Comparison of ENCODE assay signal across 8 cellular contexts in the genomic region with DNA sequence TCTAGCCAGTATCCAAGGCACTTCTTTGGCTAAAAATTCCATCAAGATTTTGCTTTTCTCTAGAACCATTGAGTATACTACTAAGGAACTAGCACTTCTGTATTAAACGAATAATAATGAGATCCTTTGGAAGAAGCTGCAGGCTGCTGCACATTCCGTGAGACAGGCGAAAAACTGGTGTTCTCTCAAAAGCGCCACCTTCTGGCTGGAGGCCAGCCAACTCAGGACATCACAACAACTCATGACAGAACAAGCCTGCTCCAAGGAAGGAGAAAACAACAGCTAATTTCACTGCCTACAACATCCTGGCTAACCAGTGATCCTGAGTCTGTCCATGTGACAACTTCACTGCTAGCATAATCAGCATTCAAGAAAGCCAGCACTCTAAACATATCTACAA.
DNase-seq lines count a peak whose midpoint lies in the region; ATAC-seq and TF ChIP-seq lines count a peak whose summit lies in the region.

No MANE protein-coding gene starts in this region.

- peaks cover 5% of the 10 kb centered on the region for H3K27me3 Mint-ChIP-seq in activated naive CD4-positive, alpha-beta T cell treated with anti-CD3 and anti-CD28 coated beads, Interleukin-2, amount 10 ng/mL, durations not matched to agents 7 days and 5 days

- intact Hi-C loops in right lobe of liver (cut with DNase I) = no loop called here

- no peaks in the 10 kb centered on the region for H3K9me3 Mint-ChIP-seq in activated naive CD4-positive, alpha-beta T cell treated with anti-CD3 and anti-CD28 coated beads, Interleukin-2, amount 10 ng/mL, durations not matched to agents 7 days and 5 days

- no peaks in the 10 kb centered on the region for H3K9me3 ChIP-seq in Loucy (ENCODE audit: insufficient read depth, low read depth, low read length)
- H3K9me3 ChIP-seq in right lobe of liver = no peaks in the 10 kb centered on the region

- H3K4me3 ChIP-seq in Loucy (ENCODE audit: low read length, poor library complexity, severe bottlenecking) = no peak overlapping the region
- H3K4me3 ChIP-seq in right lobe of liver = no peak overlapping the region

- no peaks in the 10 kb centered on the region for H3K9me2 ChIP-seq in Loucy (replicated peaks; ENCODE audit: low read depth, low read length)

- no peaks in the 10 kb centered on the region for H3K79me2 ChIP-seq in Loucy (ENCODE audit: insufficient read depth, low read length)

- no peak overlapping the region for H3K4me3 Mint-ChIP-seq in activated naive CD4-positive, alpha-beta T cell treated with anti-CD3 and anti-CD28 coated beads, Interleukin-2, amount 10 ng/mL, durations not matched to agents 7 days and 5 days

- peak; percentile 69 for TF ChIP-seq CTCF in C4-2B (conservative IDR thresholded peaks at IDR 0.05)
- peak; percentile 55 for TF ChIP-seq CTCF in Loucy (conservative IDR thresholded peaks at IDR 0.05; ENCODE audit: low read length)
- TF ChIP-seq CTCF in right lobe of liver (IDR thresholded peaks at IDR 0.05) = peak in 3 of 4 donors; percentile 33 to 36 (median 35)

- no peaks in the 10 kb centered on the region for H3K36me3 Mint-ChIP-seq in activated naive CD4-positive, alpha-beta T cell treated with anti-CD3 and anti-CD28 coated beads, Interleukin-2, amount 10 ng/mL, durations not matched to agents 7 days and 5 days

- H3K4me2 ChIP-seq in Loucy (ENCODE audit: low read depth, low read length, poor library complexity, severe bottlenecking) = no peak overlapping the region

- CTCF ChIA-PET in activated naive CD4-positive, alpha-beta T cell treated with anti-CD3 and anti-CD28 coated beads, Interleukin-2, amount 10 ng/mL, durations not matched to agents 7 days and 5 days (lab: Charles Lee) = interaction anchor here (0.9 to 3.4 kb wide), 5 partner anchors 33 to 56 kb away, joined by 3 to 31 read pairs (median 3); no protein-coding TSS in a partner anchor

- H3K27ac Mint-ChIP-seq in activated naive CD4-positive, alpha-beta T cell treated with anti-CD3 and anti-CD28 coated beads, Interleukin-2, amount 10 ng/mL, durations not matched to agents 7 days and 5 days = no peak overlapping the region

- ATAC-seq in GM18909 (IDR thresholded peaks at IDR 0.05; ENCODE audit: poor library complexity, unreplicated experiment) = peak; percentile 55
- ATAC-seq in right lobe of liver = peak; percentile 62 to 70 (median 64)
- ATAC-seq in GM18517 (IDR thresholded peaks at IDR 0.05; ENCODE audit: unreplicated experiment) = no peak

- 32% methylated on average over 2 of the region's 4 CpGs for WGBS in right lobe of liver (ENCODE audit: insufficient coverage, low coverage, low lambda C conversion rate, missing lambda C conversion rate)

- no peak overlapping the region for H2AFZ ChIP-seq in Loucy (ENCODE audit: low read length)

- no peak overlapping the region for H3K9ac ChIP-seq in Loucy (ENCODE audit: low read depth, low read length, poor library complexity, severe bottlenecking)

- peak; percentile 50 for DNase-seq in activated naive CD4-positive, alpha-beta T cell treated with anti-CD3 and anti-CD28 coated beads, Interleukin-2, amount 10 ng/mL, durations not matched to agents 7 days and 5 days
- peak; percentile 66 to 77 (median 68) for DNase-seq in right lobe of liver
- no peak for DNase-seq in globus pallidus (ENCODE audit: low spot score)
- no peak for DNase-seq in medulla oblongata (ENCODE audit: extremely low spot score)

- no peaks in the 10 kb centered on the region for H4K20me1 ChIP-seq in Loucy (ENCODE audit: insufficient read depth, low read length, poor library complexity, severe bottlenecking)

- no peaks in the 10 kb centered on the region for H3K36me3 ChIP-seq in Loucy (ENCODE audit: insufficient read depth, low read length)
- no peaks in the 10 kb centered on the region for H3K36me3 ChIP-seq in right lobe of liver

- H3K27me3 ChIP-seq in Loucy (ENCODE audit: insufficient read depth, low read length, poor library complexity, severe bottlenecking) (no peaks in the 10 kb centered on the region), right lobe of liver (no peaks in the 10 kb centered on the region)

- H3F3A ChIP-seq in Loucy (ENCODE audit: low read depth) = no peaks in the 10 kb centered on the region

- H3K27ac ChIP-seq in C4-2B (no peak overlapping the region), right lobe of liver (no peak overlapping the region)

- TF ChIP-seq POLR2A in right lobe of liver (IDR thresholded peaks at IDR 0.05) = no peak

- H3K4me1 ChIP-seq in Loucy (ENCODE audit: insufficient read depth, low read length, poor library complexity, severe bottlenecking) = no peaks in the 10 kb centered on the region
- no peaks in the 10 kb centered on the region for H3K4me1 ChIP-seq in right lobe of liver

- no peaks in the 10 kb centered on the region for H3K4me1 Mint-ChIP-seq in activated naive CD4-positive, alpha-beta T cell treated with anti-CD3 and anti-CD28 coated beads, Interleukin-2, amount 10 ng/mL, durations not matched to agents 7 days and 5 days

Comparison
In these comparisons a context has a peak if more than half of its experiments do, and no peak if none do; other contexts are left out.
1. DNase-seq: peak in activated naive CD4-positive, alpha-beta T cell treated with anti-CD3 and anti-CD28 coated beads, Interleukin-2, amount 10 ng/mL, durations not matched to agents 7 days and 5 days (single experiment) and right lobe of liver (3 of 3); none in globus pallidus (single experiment) and medulla oblongata (single experiment).
2. Peak in every context shown above with its lines, with median percentiles within 50 percentile points of each other: CTCF ChIP-seq.